13 cellular contexts compared by ENCODE assay signal in the genomic region with DNA sequence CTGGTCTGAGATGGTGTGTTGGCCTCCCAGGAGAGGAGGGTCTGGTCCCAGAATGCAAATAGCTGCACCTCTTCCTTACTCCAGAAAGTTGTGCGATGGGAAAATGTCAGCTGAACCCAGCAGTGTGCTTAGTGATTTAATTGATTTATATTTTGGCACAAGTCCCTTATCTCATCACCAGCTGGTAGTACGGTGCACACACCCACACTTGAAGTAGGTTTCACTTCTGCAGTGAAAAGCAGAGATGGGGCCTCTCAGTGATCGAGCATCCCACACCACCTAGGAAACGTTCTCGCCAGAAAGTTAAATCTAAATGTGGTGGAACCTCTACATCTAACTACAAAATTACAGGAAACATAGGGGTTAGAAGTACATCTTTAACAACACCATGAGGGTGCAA.
DNase-seq lines count a peak whose midpoint lies in the region; ATAC-seq, FAIRE-seq and TF ChIP-seq lines count a peak whose summit lies in the region.
"Had no signal": no experiment of that assay in that cellular context is flagged by ENCODE, and none has a peak within 500 bp of the region (broad histone marks: within the 10 kb centered on the region; RNA-seq: fewer than 3 reads in every experiment).

No MANE protein-coding gene starts in this region.

- H3K4me1 Mint-ChIP-seq in type B pancreatic cell (ENCODE audit: unreplicated experiment), result no peaks in the 10 kb centered on the region

- in situ Hi-C loops in GM12878 (cut with MboI), result no loop called here

- H3K4me3 Mint-ChIP-seq in type B pancreatic cell, result no peak overlapping the region

- peaks cover 6 to 18% of the 10 kb centered on the region in 2 experiments; a peak in 3 of 4 replicates for H3K36me3 ChIP-seq in GM12878 (ENCODE audit: control insufficient read depth in 2 of 2, insufficient read depth in 2 of 2, low read length in 1 of 2)
- peaks cover 0 to 87% of the 10 kb centered on the region in 2 donors for H3K36me3 ChIP-seq in left lung
- H3K36me3 ChIP-seq in small intestine (ENCODE audit: control insufficient read depth in 2 of 2, insufficient read depth in 2 of 2, low read length in 2 of 2), result peaks cover 6 to 11% of the 10 kb centered on the region in 2 donors

- H3K36me3 Mint-ChIP-seq in type B pancreatic cell, result peaks cover 13% of the 10 kb centered on the region

- no peak overlapping the region for H3K27ac ChIP-seq in GM12878 (ENCODE audit: control insufficient read depth, insufficient read depth)
- H3K27ac ChIP-seq in left lung, result no peak overlapping the region
- no peak overlapping the region for H3K27ac ChIP-seq in small intestine (ENCODE audit: low read depth in 1 of 2, low read length in 1 of 2)
- H3K27ac ChIP-seq: ascending aorta had no signal

- intact Hi-C loops in GM12878 (cut with micrococcal nuclease; ENCODE audit: unreplicated experiment) (no loop called here), left lung (cut with DNase I) (no loop called here)

- H3K9me3 Mint-ChIP-seq in type B pancreatic cell, result no peaks in the 10 kb centered on the region

- DNase-seq in GM12878 (ENCODE audit: low read depth, low spot score), result no peak
- DNase-seq in left lung, result no peak
- no peak for DNase-seq in small intestine
- no peak for DNase-seq in type B pancreatic cell (ENCODE audit: extremely low spot score, unreplicated experiment)
- DNase-seq in HT-29 (ENCODE audit: low spot score), result no peak
- DNase-seq: effector CD8-positive, alpha-beta T cell; left ventricle myocardium superior had no signal

- no peak overlapping the region for H2AFZ ChIP-seq in GM12878 (ENCODE audit: control insufficient read depth, low read depth, low read length)

- BruUV-seq in GM12878 (replicated peaks; lab: Mats Ljungman, UMichigan), result no TSS peak

- H3K9ac ChIP-seq in GM12878 (ENCODE audit: control insufficient read depth, insufficient read depth, low read length), result no peak overlapping the region

- TF ChIP-seq CTCF in GM12878 (IDR thresholded peaks at IDR 0.05 in 2 of 3, conservative IDR thresholded peaks at IDR 0.05 in 1 of 3; ENCODE audit: control insufficient read depth in 2 of 3, extremely low read depth in 1 of 3, insufficient read depth in 1 of 3, low read depth in 3 of 3, low read length in 3 of 3) (no peak), left lung (IDR thresholded peaks at IDR 0.05) (no peak), type B pancreatic cell (conservative IDR thresholded peaks at IDR 0.05) (no peak)

- H3K4me3 ChIP-seq in GM12878, result no peak overlapping the region
- no peak overlapping the region for H3K4me3 ChIP-seq in left lung
- no peak overlapping the region for H3K4me3 ChIP-seq in small intestine (ENCODE audit: low read depth in 1 of 2, low read length in 2 of 2)
- H3K4me3 ChIP-seq: ascending aorta had no signal

- no peak for TF ChIP-seq RAD21 in GM12878 (IDR thresholded peaks at IDR 0.05; ENCODE audit: insufficient read depth, low read depth, low read length)

- 38% methylated on average over 5 of the region's 5 CpGs for WGBS in GM12878 (ENCODE audit: insufficient coverage, insufficient replicate concordance, low lambda C conversion rate, missing lambda C conversion rate)
- WGBS in small intestine, 3 donors, result 44 to 66% (median 48%) methylated on average over 5 of the region's 5 CpGs

- ATAC-seq in GM18867 (IDR thresholded peaks at IDR 0.05; ENCODE audit: unreplicated experiment), result peak; percentile 62
- ATAC-seq in GM21529 (IDR thresholded peaks at IDR 0.05; ENCODE audit: unreplicated experiment), result peak; percentile 95
- peak; percentile 75 for ATAC-seq in HG03139 (IDR thresholded peaks at IDR 0.05; ENCODE audit: unreplicated experiment)
- ATAC-seq in GM12878, result peak; percentile 78
- no peak for ATAC-seq in left lung
- ATAC-seq: left ventricle myocardium superior had no signal

- H3K4me2 ChIP-seq in GM12878 (ENCODE audit: control insufficient read depth, insufficient read depth), result no peak overlapping the region

- no peak overlapping the region for H3K27ac Mint-ChIP-seq in type B pancreatic cell

- no peaks in the 10 kb centered on the region for H3K79me2 ChIP-seq in GM12878 (ENCODE audit: control insufficient read depth, insufficient read depth, low read length)

- RAD21 ChIA-PET in GM12878 (lab: Charles Lee; ENCODE audit: unreplicated experiment), result no interaction called here

- SMC1A ChIA-PET in GM12878 (lab: Charles Lee; ENCODE audit: uncharacterized antibody, unreplicated experiment), result no interaction called here

- no peaks in the 10 kb centered on the region for H4K20me1 ChIP-seq in GM12878 (ENCODE audit: control insufficient read depth, insufficient read depth)

- H3K27me3 Mint-ChIP-seq in type B pancreatic cell, result no peaks in the 10 kb centered on the region

- no peak for TF ChIP-seq POLR2A in GM12878 (IDR thresholded peaks at IDR 0.05; ENCODE audit: low read depth, low read length)

- H3K9me3 ChIP-seq in GM12878 (replicated peaks; ENCODE audit: control insufficient read depth, insufficient read depth, low read length) (no peaks in the 10 kb centered on the region), left lung (no peaks in the 10 kb centered on the region), small intestine (ENCODE audit: control insufficient read depth, low read depth) (no peaks in the 10 kb centered on the region)
- H3K9me3 ChIP-seq: ascending aorta had no signal

- H3K27me3 ChIP-seq in GM12878 (replicated peaks in 1 of 2; ENCODE audit: control insufficient read depth in 2 of 2, insufficient read depth in 2 of 2, low read length in 1 of 2), result no peaks in the 10 kb centered on the region
- H3K27me3 ChIP-seq in left lung, result no peaks in the 10 kb centered on the region
- no peaks in the 10 kb centered on the region for H3K27me3 ChIP-seq in small intestine (ENCODE audit: control insufficient read depth in 2 of 2, insufficient read depth in 2 of 2, low read length in 2 of 2)
- H3K27me3 ChIP-seq: ascending aorta had no signal

- POLR2A ChIA-PET in GM12878 (lab: Charles Lee), result interaction anchor here (0.5 kb wide), 1 partner anchor 15 kb away, joined by 3 read pairs; no protein-coding TSS in a partner anchor

- H3K4me1 ChIP-seq in GM12878 (ENCODE audit: control insufficient read depth, insufficient read depth, low read length) (peaks cover 6% of the 10 kb centered on the region), left lung (no peaks in the 10 kb centered on the region), small intestine (ENCODE audit: control insufficient read depth in 2 of 2, insufficient read depth in 1 of 2, low read depth in 1 of 2, low read length in 1 of 2) (no peaks in the 10 kb centered on the region)
- H3K4me1 ChIP-seq: ascending aorta had no signal

- FAIRE-seq in GM12878 (lab: Jason Lieb, UNC) (peak; percentile 85), small intestine (lab: Jason Lieb, UNC) (no peak)
- FAIRE-seq: H1, HepG2 had no signal

- TF ChIP-seq EP300 in GM12878 (IDR thresholded peaks at IDR 0.05; ENCODE audit: borderline replicate concordance in 1 of 2, control insufficient read depth in 1 of 2, low read depth in 2 of 2, low read length in 2 of 2), result no peak

- CTCF ChIA-PET in GM12878 (lab: Yijun Ruan, JAX), result no interaction called here

TF ChIP-seq in GM12878, 131 proteins besides CTCF, POLR2A, EP300 and RAD21 (continues in another document):
- TF ChIP-seq RBBP5 (conservative IDR thresholded peaks at IDR 0.05) (no peak), CREM (IDR thresholded peaks at IDR 0.05; ENCODE audit: low read depth) (peak; percentile 25; the same call in 1 of the 2 replicates), PAX8 (IDR thresholded peaks at IDR 0.05) (no peak), BCL11A (IDR thresholded peaks at IDR 0.05; ENCODE audit: low read depth, low read length) (0 out of 2 replicates have a peak, but pooled peaks have one; percentile 43), SREBF1 (IDR thresholded peaks at IDR 0.05; ENCODE audit: low read length) (no peak), NR2C1 (IDR thresholded peaks at IDR 0.05) (no peak), NFIC (IDR thresholded peaks at IDR 0.05; ENCODE audit: low read depth, low read length) (no peak), SUPT20H (IDR thresholded peaks at IDR 0.05; ENCODE audit: borderline replicate concordance, control insufficient read depth, low read depth, low read length) (no peak), CREB1 (IDR thresholded peaks at IDR 0.05; ENCODE audit: low read depth) (no peak), ZZZ3 (IDR thresholded peaks at IDR 0.05; ENCODE audit: control insufficient read depth, insufficient read length, low read depth) (no peak), NR2F1 (conservative IDR thresholded peaks at IDR 0.05) (no peak), PAX5 (IDR thresholded peaks at IDR 0.05; ENCODE audit: borderline replicate concordance, low read depth, low read length) (no peak), ZBED1 (IDR thresholded peaks at IDR 0.05; ENCODE audit: borderline replicate concordance) (no peak), MEF2A (IDR thresholded peaks at IDR 0.05; ENCODE audit: insufficient read depth, low read depth, low read length) (no peak), STAT1 (conservative IDR thresholded peaks at IDR 0.05) (no peak), SMAD1 (IDR thresholded peaks at IDR 0.05; ENCODE audit: low read depth, partially characterized antibody) (no peak), GABPA (IDR thresholded peaks at IDR 0.05; ENCODE audit: low read depth) (no peak)
- TF ChIP-seq, protein P1, sequence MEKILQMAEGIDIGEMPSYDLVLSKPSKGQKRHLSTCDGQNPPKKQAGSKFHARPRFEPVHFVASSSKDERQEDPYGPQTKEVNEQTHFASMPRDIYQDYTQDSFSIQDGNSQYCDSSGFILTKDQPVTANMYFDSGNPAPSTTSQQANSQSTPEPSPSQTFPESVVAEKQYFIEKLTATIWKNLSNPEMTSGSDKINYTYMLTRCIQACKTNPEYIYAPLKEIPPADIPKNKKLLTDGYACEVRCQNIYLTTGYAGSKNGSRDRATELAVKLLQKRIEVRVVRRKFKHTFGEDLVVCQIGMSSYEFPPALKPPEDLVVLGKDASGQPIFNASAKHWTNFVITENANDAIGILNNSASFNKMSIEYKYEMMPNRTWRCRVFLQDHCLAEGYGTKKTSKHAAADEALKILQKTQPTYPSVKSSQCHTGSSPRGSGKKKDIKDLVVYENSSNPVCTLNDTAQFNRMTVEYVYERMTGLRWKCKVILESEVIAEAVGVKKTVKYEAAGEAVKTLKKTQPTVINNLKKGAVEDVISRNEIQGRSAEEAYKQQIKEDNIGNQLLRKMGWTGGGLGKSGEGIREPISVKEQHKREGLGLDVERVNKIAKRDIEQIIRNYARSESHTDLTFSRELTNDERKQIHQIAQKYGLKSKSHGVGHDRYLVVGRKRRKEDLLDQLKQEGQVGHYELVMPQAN (conservative IDR thresholded peaks at IDR 0.05), result no peak
